ENCODE assay signal across 8 cellular contexts in genomic region chr15:68795298-68795848, GRCh38. TPM values are rescaled to one million over a fixed set of nuclear protein-coding genes. Genes with fewer than 3 reads are reported as not detected.
DNase-seq lines count a peak whose midpoint lies in the region; ATAC-seq, FAIRE-seq and TF ChIP-seq lines count a peak whose summit lies in the region.

No MANE protein-coding gene starts in this region.

- peak; percentile 28 to 85 for TF ChIP-seq EP300 in tibial nerve (IDR thresholded peaks at IDR 0.05)

- no peaks in the 10 kb centered on the region; the same call in 1 of the 2 replicates for H3K36me3 ChIP-seq in ES-I3 (ENCODE audit: insufficient read depth, low read length)
- H3K36me3 ChIP-seq in Peyer's patch, result no peaks in the 10 kb centered on the region
- H3K36me3 ChIP-seq in adrenal gland (replicated peaks in 1 of 2), result no peaks in the 10 kb centered on the region
- peaks cover 0 to 8% (median 0%) of the 10 kb centered on the region in 9 donors for H3K36me3 ChIP-seq in heart left ventricle
- no peaks in the 10 kb centered on the region for H3K36me3 ChIP-seq in pancreas
- no peaks in the 10 kb centered on the region for H3K36me3 ChIP-seq in tibial nerve

- FAIRE-seq in pancreas (lab: Jason Lieb, UNC), result no peak

- peak overlapping the region; percentile 31 for H3K9ac ChIP-seq in ES-I3 (ENCODE audit: low read depth, low read length)

- H3K27ac ChIP-seq in Peyer's patch (peak overlapping the region in 3 of 4 donors; percentile 43 to 67 (median 57)), adrenal gland (peak overlapping the region in 3 of 5 donors; percentile 18 to 82 (median 70)), heart left ventricle (peak overlapping the region; percentile 42 to 92 (median 77)), pancreas (peak overlapping the region in 2 of 4 donors; percentile 67 to 70), tibial nerve (peak overlapping the region; percentile 53 to 88 (median 78))

- peaks cover 64% of the 10 kb centered on the region for H3K4me1 ChIP-seq in ES-I3 (ENCODE audit: insufficient read depth, low read length)
- peaks cover 3 to 65% (median 17%) of the 10 kb centered on the region in 4 donors for H3K4me1 ChIP-seq in Peyer's patch
- peaks cover 23 to 68% of the 10 kb centered on the region in 2 donors for H3K4me1 ChIP-seq in adrenal gland (replicated peaks in 1 of 2)
- peaks cover 31 to 99% (median 93%) of the 10 kb centered on the region in 12 donors for H3K4me1 ChIP-seq in heart left ventricle
- peaks cover 31 to 49% (median 39%) of the 10 kb centered on the region in 3 donors for H3K4me1 ChIP-seq in pancreas
- H3K4me1 ChIP-seq in tibial nerve, result peaks cover 2 to 97% (median 73%) of the 10 kb centered on the region in 4 donors

- DNase-seq in Peyer's patch (peak; percentile 82 to 92 (median 82)), adrenal gland (peak; percentile 72 to 94 (median 75)), heart left ventricle (peak; percentile 92 to 95 (median 93)), pancreas (peak in 5 of 6 donors; percentile 42 to 81 (median 59)), tibial nerve (ENCODE audit: low spot score in 2 of 2) (peak; percentile 77 to 83), NCI-H1694 (lab: John Stamatoyannopoulos, UW) (no peak)

- ATAC-seq in HG02678 (IDR thresholded peaks at IDR 0.05; ENCODE audit: unreplicated experiment), result peak; percentile 56
- peak; percentile 92 to 97 (median 94) for ATAC-seq in heart left ventricle
- ATAC-seq in pancreas, result peak; percentile 7 to 79 (median 55)

- TF ChIP-seq CTCF in Peyer's patch (IDR thresholded peaks at IDR 0.05) (no peak), adrenal gland (IDR thresholded peaks at IDR 0.05) (no peak), heart left ventricle (IDR thresholded peaks at IDR 0.05) (no peak), pancreas (IDR thresholded peaks at IDR 0.05) (no peak), tibial nerve (IDR thresholded peaks at IDR 0.05) (no peak)

- H3K9me3 ChIP-seq in ES-I3 (ENCODE audit: control insufficient read depth, insufficient read depth, low read length) (no peaks in the 10 kb centered on the region), Peyer's patch (no peaks in the 10 kb centered on the region), adrenal gland (replicated peaks in 1 of 3) (no peaks in the 10 kb centered on the region), heart left ventricle (no peaks in the 10 kb centered on the region), pancreas (no peaks in the 10 kb centered on the region), tibial nerve (no peaks in the 10 kb centered on the region)

- H3K4me3 ChIP-seq in Peyer's patch (peak overlapping the region in 3 of 4 donors; percentile 9 to 22 (median 17)), adrenal gland (peak overlapping the region in 1 of 4 donors; percentile 9), heart left ventricle (peak overlapping the region in 8 of 12 donors; percentile 11 to 35 (median 20)), pancreas (no peak overlapping the region), tibial nerve (peak overlapping the region in 3 of 4 donors; percentile 9 to 18 (median 14))

- H3K27me3 ChIP-seq in Peyer's patch, result no peaks in the 10 kb centered on the region
- H3K27me3 ChIP-seq in adrenal gland, result no peaks in the 10 kb centered on the region
- H3K27me3 ChIP-seq in heart left ventricle, result no peaks in the 10 kb centered on the region
- H3K27me3 ChIP-seq in pancreas, result no peaks in the 10 kb centered on the region
- H3K27me3 ChIP-seq in tibial nerve, result no peaks in the 10 kb centered on the region

- no peak for TF ChIP-seq POLR2A in Peyer's patch (IDR thresholded peaks at IDR 0.05)
- TF ChIP-seq POLR2A in adrenal gland (IDR thresholded peaks at IDR 0.05), result peak in 1 of 2 donors; percentile 22
- TF ChIP-seq POLR2A in heart left ventricle (IDR thresholded peaks at IDR 0.05), result peak in 1 of 2 donors; percentile 53
- peak in 1 of 2 donors; percentile 66 for TF ChIP-seq POLR2A in tibial nerve (IDR thresholded peaks at IDR 0.05)

- 37 to 62% (median 58%) methylated on average over 10 to 20 of the region's 20 CpGs for WGBS in adrenal gland, 4 donors
- WGBS in heart left ventricle, 4 donors, result 1 to 2% (median 2%) methylated on average over 18 to 20 of the region's 20 CpGs
- 33 to 63% methylated on average over 20 of the region's 20 CpGs for whole genome bisulfite sequencing in pancreas, 2 donors
- 3 to 8% methylated on average over 14 to 15 of the region's 20 CpGs for WGBS in tibial nerve, 2 donors

- intact Hi-C loops in adrenal gland (cut with DNase I) (no loop called here), heart left ventricle (cut with DNase I) (loop anchor here in 6 of 10 donors (2.0 to 10.0 kb wide), 4 partner anchors 21 to 91 kb away; partner anchors contain the start of gene ANP32A (in 1 of the 6)), pancreas (cut with DNase I) (no loop called here)

RNA-seq across cellular contexts. Expression of gene ANP32A, which starts 25.3 kb away (rescaled TPM):
- total RNA-seq in Peyer's patch, result 10 to 100 TPM; 38.2 to 90.8 (median 40.1) TPM
- 10 to 100 TPM; 45.5 to 92.5 (median 76.8) TPM for total RNA-seq in adrenal gland
- 100 to 1,000 TPM in 1 of 3 donors, 10 to 100 TPM in 2; 44.5 to 170 (median 97.3) TPM for polyA plus RNA-seq in adrenal gland
- total RNA-seq in heart left ventricle, result 100 to 1,000 TPM in 8 of 9 donors, 10 to 100 TPM in 1; 55.7 to 202 (median 142) TPM
- 100 to 1,000 TPM; 134 to 195 TPM for polyA plus RNA-seq in heart left ventricle
- 10 to 100 TPM; 26.9 to 64.3 (median 41.4) TPM for total RNA-seq in pancreas
- polyA plus RNA-seq in pancreas, result 10 to 100 TPM; 26.0 to 42.3 TPM
- total RNA-seq in tibial nerve, result 10 to 100 TPM; 33.1 to 65.1 (median 41.1) TPM

Comparison
In these comparisons a context has a peak if more than half of its experiments do, and no peak if none do; other contexts are left out.
1. H3K4me3 ChIP-seq: peak in Peyer's patch (3 of 4), heart left ventricle (8 of 12) and tibial nerve (3 of 4); none in pancreas (0 of 4).
2. intact Hi-C loops: an anchor here in heart left ventricle (2.0 to 10.0 kb wide); none called in adrenal gland and pancreas.
3. Peak in every context shown above with its lines, with median percentiles within 50 percentile points of each other: ATAC-seq.